ENCODE assay signal across 1 cellular context in the genomic region with DNA sequence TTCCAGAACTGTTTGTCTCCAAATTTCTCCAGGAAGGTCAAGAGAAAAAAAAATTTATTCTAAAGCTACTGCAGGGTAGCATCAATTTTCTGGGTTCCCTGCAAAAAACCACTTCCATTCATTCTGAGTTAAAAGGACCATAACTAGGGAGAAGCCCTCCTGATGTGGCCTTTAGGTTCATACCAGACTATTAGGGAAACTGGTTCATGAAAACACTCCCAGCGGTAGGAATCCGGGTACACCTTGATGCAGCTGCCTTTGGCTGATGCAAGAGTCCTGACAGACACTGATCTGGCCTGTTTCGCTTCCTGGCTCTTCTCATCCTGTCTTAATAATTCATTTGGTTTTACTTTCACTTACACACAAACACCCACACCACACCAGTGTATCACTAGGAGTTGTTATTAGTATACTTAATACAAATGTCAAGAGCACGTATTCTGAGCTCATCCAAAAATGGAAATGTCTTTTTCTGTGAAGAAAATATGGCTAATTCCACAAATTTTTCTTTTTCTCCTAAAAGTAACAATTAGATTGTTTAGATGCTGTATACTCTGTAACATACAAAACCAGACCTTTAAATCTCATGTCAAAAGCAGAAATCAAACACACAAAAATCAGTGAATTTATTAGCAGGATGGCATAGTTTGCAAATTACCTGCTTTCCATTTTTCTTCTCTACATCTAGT.
TF ChIP-seq lines count a peak whose summit lies in the region.

No MANE protein-coding gene starts in this region.

TF ChIP-seq in GM23338, 12 proteins besides CTCF, POLR2A, EP300 and RAD21 (continued from another document):
- TF ChIP-seq REST (IDR thresholded peaks at IDR 0.05; ENCODE audit: unreplicated experiment) = no peak
- TF ChIP-seq POLR2AphosphoS5 (IDR thresholded peaks at IDR 0.05; ENCODE audit: low read depth) = no peak
- TF ChIP-seq, protein P1, sequence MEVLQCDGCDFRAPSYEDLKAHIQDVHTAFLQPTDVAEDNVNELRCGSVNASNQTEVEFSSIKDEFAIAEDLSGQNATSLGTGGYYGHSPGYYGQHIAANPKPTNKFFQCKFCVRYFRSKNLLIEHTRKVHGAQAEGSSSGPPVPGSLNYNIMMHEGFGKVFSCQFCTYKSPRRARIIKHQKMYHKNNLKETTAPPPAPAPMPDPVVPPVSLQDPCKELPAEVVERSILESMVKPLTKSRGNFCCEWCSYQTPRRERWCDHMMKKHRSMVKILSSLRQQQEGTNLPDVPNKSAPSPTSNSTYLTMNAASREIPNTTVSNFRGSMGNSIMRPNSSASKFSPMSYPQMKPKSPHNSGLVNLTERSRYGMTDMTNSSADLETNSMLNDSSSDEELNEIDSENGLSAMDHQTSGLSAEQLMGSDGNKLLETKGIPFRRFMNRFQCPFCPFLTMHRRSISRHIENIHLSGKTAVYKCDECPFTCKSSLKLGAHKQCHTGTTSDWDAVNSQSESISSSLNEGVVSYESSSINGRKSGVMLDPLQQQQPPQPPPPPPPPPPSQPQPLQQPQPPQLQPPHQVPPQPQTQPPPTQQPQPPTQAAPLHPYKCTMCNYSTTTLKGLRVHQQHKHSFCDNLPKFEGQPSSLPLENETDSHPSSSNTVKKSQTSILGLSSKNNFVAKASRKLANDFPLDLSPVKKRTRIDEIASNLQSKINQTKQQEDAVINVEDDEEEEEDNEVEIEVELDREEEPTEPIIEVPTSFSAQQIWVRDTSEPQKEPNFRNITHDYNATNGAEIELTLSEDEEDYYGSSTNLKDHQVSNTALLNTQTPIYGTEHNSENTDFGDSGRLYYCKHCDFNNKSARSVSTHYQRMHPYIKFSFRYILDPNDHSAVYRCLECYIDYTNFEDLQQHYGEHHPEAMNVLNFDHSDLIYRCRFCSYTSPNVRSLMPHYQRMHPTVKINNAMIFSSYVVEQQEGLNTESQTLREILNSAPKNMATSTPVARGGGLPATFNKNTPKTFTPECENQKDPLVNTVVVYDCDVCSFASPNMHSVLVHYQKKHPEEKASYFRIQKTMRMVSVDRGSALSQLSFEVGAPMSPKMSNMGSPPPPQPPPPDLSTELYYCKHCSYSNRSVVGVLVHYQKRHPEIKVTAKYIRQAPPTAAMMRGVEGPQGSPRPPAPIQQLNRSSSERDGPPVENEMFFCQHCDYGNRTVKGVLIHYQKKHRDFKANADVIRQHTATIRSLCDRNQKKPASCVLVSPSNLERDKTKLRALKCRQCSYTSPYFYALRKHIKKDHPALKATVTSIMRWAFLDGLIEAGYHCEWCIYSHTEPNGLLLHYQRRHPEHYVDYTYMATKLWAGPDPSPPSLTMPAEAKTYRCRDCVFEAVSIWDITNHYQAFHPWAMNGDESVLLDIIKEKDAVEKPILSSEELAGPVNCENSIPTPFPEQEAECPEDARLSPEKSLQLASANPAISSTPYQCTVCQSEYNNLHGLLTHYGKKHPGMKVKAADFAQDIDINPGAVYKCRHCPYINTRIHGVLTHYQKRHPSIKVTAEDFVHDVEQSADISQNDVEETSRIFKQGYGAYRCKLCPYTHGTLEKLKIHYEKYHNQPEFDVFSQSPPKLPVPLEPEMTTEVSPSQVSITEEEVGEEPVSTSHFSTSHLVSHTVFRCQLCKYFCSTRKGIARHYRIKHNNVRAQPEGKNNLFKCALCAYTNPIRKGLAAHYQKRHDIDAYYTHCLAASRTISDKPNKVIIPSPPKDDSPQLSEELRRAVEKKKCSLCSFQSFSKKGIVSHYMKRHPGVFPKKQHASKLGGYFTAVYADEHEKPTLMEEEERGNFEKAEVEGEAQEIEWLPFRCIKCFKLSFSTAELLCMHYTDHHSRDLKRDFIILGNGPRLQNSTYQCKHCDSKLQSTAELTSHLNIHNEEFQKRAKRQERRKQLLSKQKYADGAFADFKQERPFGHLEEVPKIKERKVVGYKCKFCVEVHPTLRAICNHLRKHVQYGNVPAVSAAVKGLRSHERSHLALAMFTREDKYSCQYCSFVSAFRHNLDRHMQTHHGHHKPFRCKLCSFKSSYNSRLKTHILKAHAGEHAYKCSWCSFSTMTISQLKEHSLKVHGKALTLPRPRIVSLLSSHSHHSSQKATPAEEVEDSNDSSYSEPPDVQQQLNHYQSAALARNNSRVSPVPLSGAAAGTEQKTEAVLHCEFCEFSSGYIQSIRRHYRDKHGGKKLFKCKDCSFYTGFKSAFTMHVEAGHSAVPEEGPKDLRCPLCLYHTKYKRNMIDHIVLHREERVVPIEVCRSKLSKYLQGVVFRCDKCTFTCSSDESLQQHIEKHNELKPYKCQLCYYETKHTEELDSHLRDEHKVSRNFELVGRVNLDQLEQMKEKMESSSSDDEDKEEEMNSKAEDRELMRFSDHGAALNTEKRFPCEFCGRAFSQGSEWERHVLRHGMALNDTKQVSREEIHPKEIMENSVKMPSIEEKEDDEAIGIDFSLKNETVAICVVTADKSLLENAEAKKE (CRISPR knock-in tag; IDR thresholded peaks at IDR 0.05) = no peak
